Comparison of ENCODE assay signal across 1 cellular context in the genomic region with DNA sequence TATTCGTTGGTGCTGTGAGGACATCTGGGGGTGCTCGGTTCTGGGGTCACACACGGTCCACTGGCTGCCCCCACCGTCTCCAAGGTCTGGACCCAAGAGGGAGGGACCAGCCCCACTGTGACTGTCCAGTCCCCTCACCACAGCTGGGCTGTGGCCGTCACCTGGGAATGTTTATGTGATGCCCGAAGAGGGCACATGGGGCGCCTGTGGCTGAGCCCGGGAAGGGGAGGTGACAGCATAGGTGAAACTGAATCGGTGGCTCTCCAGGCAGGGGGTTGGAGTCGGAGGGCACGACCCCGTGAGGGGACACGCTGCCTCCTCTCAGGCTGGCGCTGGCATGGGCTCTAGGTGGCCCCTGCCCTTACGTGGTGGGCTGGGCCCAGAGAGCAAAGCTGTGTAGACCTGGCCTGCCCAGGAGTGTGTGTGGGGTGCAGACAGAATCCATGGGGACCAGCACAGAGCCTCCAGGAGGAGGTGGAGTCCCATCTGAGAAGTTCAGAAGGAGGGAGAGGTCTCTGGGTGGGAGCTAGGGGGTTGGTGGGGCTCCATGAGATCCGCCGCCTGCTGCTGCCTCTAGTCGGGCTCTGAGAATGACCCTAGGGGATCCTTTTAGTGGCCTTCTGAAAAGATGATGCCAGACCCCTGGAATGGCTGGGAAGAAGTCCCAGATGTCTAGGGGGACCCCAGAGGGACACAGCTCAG.
TF ChIP-seq lines count a peak whose summit lies in the region.

No MANE protein-coding gene starts in this region.

TF ChIP-seq in HCT116, 20 proteins besides CTCF, POLR2A, EP300 and RAD21 (continued from another document):
- TF ChIP-seq, protein P1, sequence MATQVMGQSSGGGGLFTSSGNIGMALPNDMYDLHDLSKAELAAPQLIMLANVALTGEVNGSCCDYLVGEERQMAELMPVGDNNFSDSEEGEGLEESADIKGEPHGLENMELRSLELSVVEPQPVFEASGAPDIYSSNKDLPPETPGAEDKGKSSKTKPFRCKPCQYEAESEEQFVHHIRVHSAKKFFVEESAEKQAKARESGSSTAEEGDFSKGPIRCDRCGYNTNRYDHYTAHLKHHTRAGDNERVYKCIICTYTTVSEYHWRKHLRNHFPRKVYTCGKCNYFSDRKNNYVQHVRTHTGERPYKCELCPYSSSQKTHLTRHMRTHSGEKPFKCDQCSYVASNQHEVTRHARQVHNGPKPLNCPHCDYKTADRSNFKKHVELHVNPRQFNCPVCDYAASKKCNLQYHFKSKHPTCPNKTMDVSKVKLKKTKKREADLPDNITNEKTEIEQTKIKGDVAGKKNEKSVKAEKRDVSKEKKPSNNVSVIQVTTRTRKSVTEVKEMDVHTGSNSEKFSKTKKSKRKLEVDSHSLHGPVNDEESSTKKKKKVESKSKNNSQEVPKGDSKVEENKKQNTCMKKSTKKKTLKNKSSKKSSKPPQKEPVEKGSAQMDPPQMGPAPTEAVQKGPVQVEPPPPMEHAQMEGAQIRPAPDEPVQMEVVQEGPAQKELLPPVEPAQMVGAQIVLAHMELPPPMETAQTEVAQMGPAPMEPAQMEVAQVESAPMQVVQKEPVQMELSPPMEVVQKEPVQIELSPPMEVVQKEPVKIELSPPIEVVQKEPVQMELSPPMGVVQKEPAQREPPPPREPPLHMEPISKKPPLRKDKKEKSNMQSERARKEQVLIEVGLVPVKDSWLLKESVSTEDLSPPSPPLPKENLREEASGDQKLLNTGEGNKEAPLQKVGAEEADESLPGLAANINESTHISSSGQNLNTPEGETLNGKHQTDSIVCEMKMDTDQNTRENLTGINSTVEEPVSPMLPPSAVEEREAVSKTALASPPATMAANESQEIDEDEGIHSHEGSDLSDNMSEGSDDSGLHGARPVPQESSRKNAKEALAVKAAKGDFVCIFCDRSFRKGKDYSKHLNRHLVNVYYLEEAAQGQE (IDR thresholded peaks at IDR 0.05; ENCODE audit: low read depth): no peak
